ENCODE assay signal across 22 cellular contexts in genomic region chr19:8377598-8377997, GRCh38. TPM values are rescaled to one million over a fixed set of nuclear protein-coding genes. Genes with fewer than 3 reads are reported as not detected.
DNase-seq lines count a peak whose midpoint lies in the region; ATAC-seq, FAIRE-seq and TF ChIP-seq lines count a peak whose summit lies in the region.
"Had no signal": no experiment of that assay in that cellular context is flagged by ENCODE, and none has a peak within 500 bp of the region (broad histone marks: within the 10 kb centered on the region; RNA-seq: fewer than 3 reads in every experiment).

No MANE protein-coding gene starts in this region.

- peak overlapping the region; percentile 17 for H2AK9ac ChIP-seq in IMR-90 (replicated peaks; ENCODE audit: low read depth, low read length, poor library complexity)

- H3K27me3 ChIP-seq in IMR-90 (ENCODE audit: control insufficient read depth, insufficient read depth, low read length) (no peaks in the 10 kb centered on the region), astrocyte (ENCODE audit: insufficient read depth, low read length) (no peaks in the 10 kb centered on the region), esophagus squamous epithelium (no peaks in the 10 kb centered on the region), Caco-2 (replicated peaks; ENCODE audit: control insufficient read depth, insufficient read depth, low read length) (no peaks in the 10 kb centered on the region)
- H3K27me3 ChIP-seq: MG63 had no signal

- ATAC-seq in IMR-90 (ENCODE audit: low read depth) (no peak), HG03280 (IDR thresholded peaks at IDR 0.05; ENCODE audit: unreplicated experiment) (no peak)
- ATAC-seq: HCT116, SK-N-SH treated with all-trans-retinoic acid at 6 μM for 48 hours had no signal

- no peak overlapping the region for H2AFZ ChIP-seq in IMR-90 (replicated peaks; ENCODE audit: low read length, poor library complexity)
- H2AFZ ChIP-seq in astrocyte (ENCODE audit: low read depth, low read length) = no peak overlapping the region
- H2AFZ ChIP-seq: GM23248 had no signal

- H3K36me3 ChIP-seq in IMR-90 (ENCODE audit: control insufficient read depth, insufficient read depth, low read length) (peaks cover 12% of the 10 kb centered on the region), astrocyte (ENCODE audit: insufficient read depth, low read length) (no peaks in the 10 kb centered on the region), esophagus squamous epithelium (peaks cover 0 to 51% (median 7%) of the 10 kb centered on the region in 3 donors), Caco-2 (ENCODE audit: control insufficient read depth, insufficient read depth, low read length) (no peaks in the 10 kb centered on the region)

- no peak overlapping the region for H4K8ac ChIP-seq in IMR-90 (ENCODE audit: low read depth in 2 of 2, low read length in 2 of 2)

- CTCF ChIA-PET in IMR-90 (lab: Yijun Ruan, JAX) (no interaction called here), Caco-2 (lab: Charles Lee) (no interaction called here)

- H3K18ac ChIP-seq in IMR-90 (ENCODE audit: low read depth, low read length) = no peak overlapping the region

- no peaks in the 10 kb centered on the region for H3K79me2 ChIP-seq in astrocyte (ENCODE audit: insufficient read depth, low read length)

- peaks cover 9% of the 10 kb centered on the region for H3K9me3 Mint-ChIP-seq in astrocyte (ENCODE audit: unreplicated experiment)
- H3K9me3 Mint-ChIP-seq in Caco-2 (ENCODE audit: unreplicated experiment) = no peaks in the 10 kb centered on the region

- H3K36me3 Mint-ChIP-seq in astrocyte (ENCODE audit: low read depth, unreplicated experiment) (peaks cover 29% of the 10 kb centered on the region), Caco-2 (ENCODE audit: insufficient read depth, unreplicated experiment) (peaks cover 19% of the 10 kb centered on the region)

- no CpG with 5 or more reads among the region's 1 CpG for WGBS in IMR-90 (ENCODE audit: extremely low coverage in 2 of 2, insufficient read length in 1 of 2), 2 experiments
- no CpG with 5 or more reads among the region's 1 CpG for WGBS in esophagus squamous epithelium, 2 donors

- no peak overlapping the region for H2AK5ac ChIP-seq in IMR-90 (ENCODE audit: low read depth, low read length)

- H3K4me3 ChIP-seq in IMR-90 (ENCODE audit: insufficient read depth, low read depth, low read length) = no peak overlapping the region
- no peak overlapping the region for H3K4me3 ChIP-seq in astrocyte (ENCODE audit: insufficient read depth, low read depth, low read length)
- H3K4me3 ChIP-seq in esophagus squamous epithelium = no peak overlapping the region
- no peak overlapping the region for H3K4me3 ChIP-seq in Caco-2 (ENCODE audit: low read depth, low read length)
- H3K4me3 ChIP-seq: GM23248, MG63 had no signal

- FAIRE-seq in astrocyte (lab: Jason Lieb, UNC) = no peak
- FAIRE-seq: HTR-8/SVneo had no signal

- TF ChIP-seq RAD21 in IMR-90 (IDR thresholded peaks at IDR 0.05; ENCODE audit: low read length) = no peak

- DNase-seq in IMR-90 (no peak), astrocyte (ENCODE audit: low read depth) (no peak), posterior vena cava (ENCODE audit: low spot score) (peak; percentile 18), esophagus squamous epithelium (lab: John Stamatoyannopoulos, UW) (no peak), Caco-2 (no peak)
- DNase-seq: DMS 273 treated with DMSO at 0.1 percent for 48 hours, DND-41, GM23248, Kasumi-1, MG63, NCI-H1092, NCI-H1436 treated with DMSO at 0.1 percent for 48 hours, NCI-H2029, NCI-H345, NCI-H524 treated with DMSO at 0.1 percent for 48 hours, RPMI8226, SIG-M5 had no signal

- no peaks in the 10 kb centered on the region for H3K9me1 ChIP-seq in IMR-90 (ENCODE audit: insufficient read depth, low read length)

- no peak overlapping the region for H3K27ac ChIP-seq in IMR-90 (ENCODE audit: insufficient read depth, low read length)
- H3K27ac ChIP-seq in astrocyte (ENCODE audit: low read depth, low read length) = no peak overlapping the region
- no peak overlapping the region for H3K27ac ChIP-seq in esophagus squamous epithelium
- H3K27ac ChIP-seq: GM23248 had no signal

- H4K5ac ChIP-seq in IMR-90 (ENCODE audit: low read depth, low read length) = no peak overlapping the region

- H3K4me1 ChIP-seq in IMR-90 (ENCODE audit: control insufficient read depth, insufficient read depth, low read length) (no peaks in the 10 kb centered on the region), astrocyte (ENCODE audit: insufficient read depth, low read length) (no peaks in the 10 kb centered on the region), esophagus squamous epithelium (peaks cover 0 to 8% (median 0%) of the 10 kb centered on the region in 3 donors), Caco-2 (peaks cover 9% of the 10 kb centered on the region)

- H3K4me3 Mint-ChIP-seq in astrocyte (ENCODE audit: unreplicated experiment) = no peak overlapping the region
- H3K4me3 Mint-ChIP-seq in Caco-2 (ENCODE audit: unreplicated experiment) = no peak overlapping the region
- H3K4me3 Mint-ChIP-seq: CD14-positive monocyte had no signal

- no peak for TF ChIP-seq CTCF in IMR-90 (conservative IDR thresholded peaks at IDR 0.05; ENCODE audit: low read depth, low read length)
- no peak for TF ChIP-seq CTCF in astrocyte (IDR thresholded peaks at IDR 0.05; ENCODE audit: insufficient read depth, low read depth, low read length)
- TF ChIP-seq CTCF in esophagus squamous epithelium (IDR thresholded peaks at IDR 0.05) = no peak
- TF ChIP-seq CTCF in Caco-2 (IDR thresholded peaks at IDR 0.05; ENCODE audit: insufficient read depth in 1 of 2, low read depth in 1 of 2, low read length in 1 of 2, severe bottlenecking in 1 of 2, unreplicated experiment in 1 of 2) = no peak

- no peak overlapping the region for H2BK15ac ChIP-seq in IMR-90 (ENCODE audit: low read depth, low read length)

- H3K56ac ChIP-seq in IMR-90 (ENCODE audit: extremely low read depth, insufficient read depth, low read length) = no peak overlapping the region

- intact Hi-C loops in IMR-90 (cut with micrococcal nuclease) (no loop called here), posterior vena cava (cut with DNase I) (no loop called here), esophagus squamous epithelium (cut with DNase I) (no loop called here), Caco-2 (cut with micrococcal nuclease; ENCODE audit: unreplicated experiment) (no loop called here)

- no peak overlapping the region for H3K4me2 ChIP-seq in IMR-90 (ENCODE audit: low read depth, low read length)
- H3K4me2 ChIP-seq in astrocyte (ENCODE audit: low read length) = no peak overlapping the region

- peaks cover 3% of the 10 kb centered on the region for H3K4me1 Mint-ChIP-seq in astrocyte (ENCODE audit: low read depth, unreplicated experiment)
- H3K4me1 Mint-ChIP-seq in Caco-2 (ENCODE audit: low read depth, unreplicated experiment) = no peaks in the 10 kb centered on the region

- H3K14ac ChIP-seq in IMR-90 (replicated peaks; ENCODE audit: low read depth, low read length) = no peak overlapping the region

- no peak overlapping the region for H3K4ac ChIP-seq in IMR-90 (ENCODE audit: low read depth, low read length)

- no peak overlapping the region for H2BK5ac ChIP-seq in IMR-90 (ENCODE audit: low read depth, low read length, poor library complexity, severe bottlenecking)

- TF ChIP-seq POLR2A in IMR-90 (IDR thresholded peaks at IDR 0.05; ENCODE audit: low read depth, low read length) = no peak
- no peak for TF ChIP-seq POLR2A in esophagus squamous epithelium (IDR thresholded peaks at IDR 0.05)

- POLR2A ChIA-PET in IMR-90 (lab: Charles Lee; ENCODE audit: unreplicated experiment) = no interaction called here
- POLR2A ChIA-PET in Caco-2 (lab: Charles Lee) = interaction anchor here (0.5 kb wide), 1 partner anchor 242 kb away, joined by 4 read pairs; no protein-coding TSS in a partner anchor

- dilution Hi-C loops in IMR-90 (cut with HindIII; ENCODE audit: low sequenced_read_pairs, unreplicated experiment) = no loop called here

- H3K27me3 Mint-ChIP-seq in astrocyte (ENCODE audit: low read depth, unreplicated experiment) (no peaks in the 10 kb centered on the region), Caco-2 (ENCODE audit: insufficient read depth, unreplicated experiment) (no peaks in the 10 kb centered on the region)

- no peaks in the 10 kb centered on the region for H3K79me1 ChIP-seq in IMR-90 (ENCODE audit: low read depth in 1 of 2, low read length in 2 of 2)

- no peak overlapping the region for H3K9ac ChIP-seq in IMR-90 (ENCODE audit: low read depth, low read length)
- no peak overlapping the region for H3K9ac ChIP-seq in astrocyte (ENCODE audit: low read length)
- H3K9ac ChIP-seq: GM23248 had no signal

- H3K27ac Mint-ChIP-seq in astrocyte (ENCODE audit: unreplicated experiment) = peak overlapping the region; percentile 53
- H3K27ac Mint-ChIP-seq in Caco-2 (ENCODE audit: unreplicated experiment) = no peak overlapping the region
- H3K27ac Mint-ChIP-seq: CD14-positive monocyte had no signal

- no peak overlapping the region for H3K23ac ChIP-seq in IMR-90 (ENCODE audit: low read depth, low read length)

- H3K9me3 ChIP-seq in IMR-90 (ENCODE audit: control insufficient read depth, insufficient read depth, low read length) (no peaks in the 10 kb centered on the region), astrocyte (ENCODE audit: insufficient read depth, low read depth, low read length) (no peaks in the 10 kb centered on the region), esophagus squamous epithelium (no peaks in the 10 kb centered on the region), Caco-2 (no peaks in the 10 kb centered on the region)

- BruUV-seq in IMR-90 (replicated peaks; lab: Mats Ljungman, UMichigan) (no TSS peak), Caco-2 (replicated peaks; lab: Mats Ljungman, UMichigan) (no TSS peak)

- in situ Hi-C loops in IMR-90 (cut with MboI; ENCODE audit: low sequenced_read_pairs) = no loop called here

- no peak overlapping the region for H2BK120ac ChIP-seq in IMR-90 (ENCODE audit: low read depth, low read length)

- H2BK20ac ChIP-seq in IMR-90 (ENCODE audit: low read depth, low read length) = no peak overlapping the region

- no peaks in the 10 kb centered on the region for H4K20me1 ChIP-seq in IMR-90 (ENCODE audit: insufficient read depth, low read length)
- no peaks in the 10 kb centered on the region for H4K20me1 ChIP-seq in astrocyte (ENCODE audit: insufficient read depth, low read length)

- no peak overlapping the region for H4K91ac ChIP-seq in IMR-90 (ENCODE audit: insufficient read depth, low read depth, low read length)

RNA-seq across cellular contexts. Expression of gene RAB11B, which starts 12.6 kb away (rescaled TPM):
- total RNA-seq in IMR-90 (2012; rRNA removed) (8.2 and 12.2 TPM in 2 replicates), astrocyte (85.2 and 89.1 TPM in 2 replicates), posterior vena cava (10 to 100 TPM; 83.1 to 86.9 TPM), esophagus squamous epithelium (10 to 100 TPM; 11.3 to 44.0 (median 26.0) TPM), Caco-2 (2022) (86.3 and 91.3 TPM in 2 replicates)
- polyA plus RNA-seq in IMR-90 (2012; rRNA removed) = 117 and 120 TPM in 2 replicates
- polyA plus RNA-seq in IMR-90 (2012; cell fraction: cytosol; rRNA removed) = 49.1 and 143 TPM in 2 replicates
- 189 and 288 TPM in 2 replicates for polyA plus RNA-seq in IMR-90 (2012; cell fraction: nucleus; rRNA removed; ENCODE audit: low replicate concordance)

RNA-seq across cellular contexts. Expression of gene ANGPTL4, which starts 13.6 kb away (rescaled TPM):
- total RNA-seq in IMR-90 (2012; rRNA removed) (1.4 and 1.9 TPM in 2 replicates), astrocyte (110 and 115 TPM in 2 replicates), posterior vena cava (10 to 100 TPM; 10.4 to 95.3 TPM), esophagus squamous epithelium (10 to 100 TPM; 17.0 to 37.1 (median 19.2) TPM), Caco-2 (2022) (0.63 and 1.2 TPM in 2 replicates)
- polyA plus RNA-seq in IMR-90 (2012; rRNA removed) = 19.1 and 21.5 TPM in 2 replicates
- polyA plus RNA-seq in IMR-90 (2012; cell fraction: cytosol; rRNA removed) = 14.3 and 20.8 TPM in 2 replicates
- polyA plus RNA-seq in IMR-90 (2012; cell fraction: nucleus; rRNA removed; ENCODE audit: low replicate concordance) = 31.8 and 52.0 TPM in 2 replicates
- polyA plus RNA-seq: CD14-positive monocyte had no signal

RNA-seq across cellular contexts. Expression of gene KANK3, which starts 34.5 kb away (rescaled TPM):
- total RNA-seq in IMR-90 (2012; rRNA removed) (not detected in 2 replicates), astrocyte (0.94 and 2.9 TPM in 2 replicates), posterior vena cava (10 to 100 TPM; 11.0 to 22.5 TPM), esophagus squamous epithelium (1 to 10 TPM; 2.9 to 8.8 (median 4.4) TPM), Caco-2 (2022) (1.1 TPM in 2 replicates)
- polyA plus RNA-seq in IMR-90 (2012; rRNA removed) = 0.04 and 0.07 TPM in 2 replicates
- polyA plus RNA-seq in IMR-90 (2012; cell fraction: cytosol; rRNA removed) = 0.05 and 0.08 TPM in 2 replicates
- 0.18 and 0.84 TPM in 2 replicates for polyA plus RNA-seq in IMR-90 (2012; cell fraction: nucleus; rRNA removed; ENCODE audit: low replicate concordance)
- polyA plus RNA-seq: CD14-positive monocyte, GM23248 had no signal

RNA-seq across cellular contexts. Expression of gene MARCHF2, which starts 35.5 kb away (rescaled TPM):
- total RNA-seq in IMR-90 (2012; rRNA removed) (48.6 and 58.8 TPM in 2 replicates), astrocyte (29.0 and 30.9 TPM in 2 replicates), posterior vena cava (10 to 100 TPM; 50.3 to 57.6 TPM), esophagus squamous epithelium (10 to 100 TPM; 34.5 to 78.9 (median 61.7) TPM), Caco-2 (2022) (13.8 and 15.2 TPM in 2 replicates)
- 33.8 and 39.1 TPM in 2 replicates for polyA plus RNA-seq in IMR-90 (2012; rRNA removed)
- 13.0 and 59.2 TPM in 2 replicates for polyA plus RNA-seq in IMR-90 (2012; cell fraction: cytosol; rRNA removed)
- polyA plus RNA-seq in IMR-90 (2012; cell fraction: nucleus; rRNA removed; ENCODE audit: low replicate concordance) = 29.7 and 55.1 TPM in 2 replicates

RNA-seq across cellular contexts. Expression of gene RPS28, which starts 56.3 kb away (rescaled TPM):
- total RNA-seq in IMR-90 (2012; rRNA removed) (104 and 143 TPM in 2 replicates), astrocyte (1,111 and 1,198 TPM in 2 replicates), posterior vena cava (100 to 1,000 TPM; 798 to 911 TPM), esophagus squamous epithelium (100 to 1,000 TPM; 267 to 710 (median 400) TPM), Caco-2 (2022) (1,515 and 1,601 TPM in 2 replicates)
- 643 and 742 TPM in 2 replicates for polyA plus RNA-seq in IMR-90 (2012; rRNA removed)
- polyA plus RNA-seq in IMR-90 (2012; cell fraction: cytosol; rRNA removed) = 708 and 845 TPM in 2 replicates
- 193 and 240 TPM in 2 replicates for polyA plus RNA-seq in IMR-90 (2012; cell fraction: nucleus; rRNA removed; ENCODE audit: low replicate concordance)
